Comparison of ENCODE assay signal across 9 cellular contexts in genomic region chr1:225318706-225319575, GRCh38.
DNase-seq lines count a peak whose midpoint lies in the region; ATAC-seq and TF ChIP-seq lines count a peak whose summit lies in the region.
"Had no signal": no experiment of that assay in that cellular context is flagged by ENCODE, and none has a peak within 500 bp of the region (broad histone marks: within the 10 kb centered on the region; RNA-seq: fewer than 3 reads in every experiment).

No MANE protein-coding gene starts in this region.

- WGBS in transverse colon (ENCODE audit: low coverage in 1 of 2), 2 donors, result 24 to 45% methylated on average over 3 to 4 of the region's 4 CpGs

- POLR2A ChIA-PET in MCF 10A (lab: Yijun Ruan, JAX), result interaction anchor here (0.5 to 3.0 kb wide), 20 partner anchors 10 to 783 kb away, joined by 3 to 16 read pairs (median 4); partner anchors contain the start of genes LBR and SRP9

- H3K4me1 ChIP-seq in transverse colon, result peaks cover 0 to 6% (median 0%) of the 10 kb centered on the region in 4 donors

- H3K36me3 ChIP-seq in kidney epithelial cell (ENCODE audit: control insufficient read depth, insufficient read depth, low read length), result no peaks in the 10 kb centered on the region
- no peaks in the 10 kb centered on the region for H3K36me3 ChIP-seq in transverse colon

- no peak for TF ChIP-seq EP300 in transverse colon (IDR thresholded peaks at IDR 0.05; ENCODE audit: low read depth)

- no peaks in the 10 kb centered on the region for H3K27me3 Mint-ChIP-seq in MCF 10A (ENCODE audit: insufficient read depth, unreplicated experiment)

- ATAC-seq in GM19467 (IDR thresholded peaks at IDR 0.05; ENCODE audit: unreplicated experiment) (peak; percentile 96), HG03442 (IDR thresholded peaks at IDR 0.05; ENCODE audit: unreplicated experiment) (peak; percentile 90)

- TF ChIP-seq POLR2A in transverse colon (IDR thresholded peaks at IDR 0.05), result no peak

- DNase-seq in activated CD4-positive, alpha-beta T cell treated with anti-CD3 and anti-CD28 coated beads for 48 hours, result peak; percentile 17
- DNase-seq in activated CD4-positive, alpha-beta T cell treated with anti-CD3 and anti-CD28 coated beads, Interleukin-2, amount 50 U/mL, for 4 hours, result no peak
- DNase-seq in NCI-H774 (lab: John Stamatoyannopoulos, UW) (peak; percentile 44), MCF 10A (ENCODE audit: unreplicated experiment) (peak; percentile 85), kidney epithelial cell (ENCODE audit: low read depth) (peak; percentile 25), transverse colon (peak; percentile 13)

- TF ChIP-seq CTCF in MCF 10A (IDR thresholded peaks at IDR 0.05; ENCODE audit: unreplicated experiment) (peak; percentile 97), kidney epithelial cell (IDR thresholded peaks at IDR 0.05; ENCODE audit: insufficient read depth, low read length, poor library complexity, severe bottlenecking) (peak; percentile 83), transverse colon (IDR thresholded peaks at IDR 0.05) (peak; percentile 56 to 65 (median 61))

- H3K9me3 Mint-ChIP-seq in MCF 10A (ENCODE audit: unreplicated experiment), result peaks cover 2% of the 10 kb centered on the region

- no peaks in the 10 kb centered on the region for H3K4me1 Mint-ChIP-seq in MCF 10A (ENCODE audit: insufficient read depth, unreplicated experiment)

- BruUV-seq in MCF 10A (replicated peaks; lab: Mats Ljungman, UMichigan), result no TSS peak

- H3K27ac Mint-ChIP-seq in MCF 10A (ENCODE audit: low read depth, unreplicated experiment), result no peak overlapping the region

- peaks cover under 1% of the 10 kb centered on the region for H3K36me3 Mint-ChIP-seq in MCF 10A (ENCODE audit: insufficient read depth, unreplicated experiment)

- no peak overlapping the region for H3K27ac ChIP-seq in transverse colon
- H3K27ac ChIP-seq: epithelial cell of prostate had no signal

- H3K4me3 ChIP-seq in kidney epithelial cell (ENCODE audit: low read depth, low read length) (no peak overlapping the region), transverse colon (no peak overlapping the region)

- intact Hi-C loops in MCF 10A (cut with micrococcal nuclease), result loop anchor here (1.0 to 5.0 kb wide), 5 partner anchors 24 to 657 kb away; no protein-coding TSS in a partner anchor
- intact Hi-C loops in transverse colon (cut with DNase I; ENCODE audit: low total_unique reads), result no loop called here

- CTCF ChIA-PET in MCF 10A (lab: Yijun Ruan, JAX), result interaction anchor here (0.6 to 4.4 kb wide), 59 partner anchors 8 to 785 kb away, joined by 3 to 108 read pairs (median 6); partner anchors contain the start of gene LBR

- no peaks in the 10 kb centered on the region for H3K9me3 ChIP-seq in transverse colon

- in situ Hi-C loops in transverse colon (cut with MboI; ENCODE audit: low pct_ligation_motif_present in 1 of 4, low pct_unique_long_range_greater_than_20kb in 1 of 4, low sequenced_read_pairs in 3 of 4), result loop anchor here in 1 of 4 donors (25.0 kb wide), 1 partner anchor 643 kb away; no protein-coding TSS in a partner anchor

- H3K27me3 ChIP-seq in kidney epithelial cell (ENCODE audit: control insufficient read depth, insufficient read depth, low read length), result no peaks in the 10 kb centered on the region
- no peaks in the 10 kb centered on the region for H3K27me3 ChIP-seq in transverse colon

- H3K4me3 Mint-ChIP-seq in MCF 10A (ENCODE audit: unreplicated experiment), result no peak overlapping the region

Comparison
In these comparisons a context has a peak if more than half of its experiments do, and no peak if none do; other contexts are left out.
1. DNase-seq: peak in activated CD4-positive, alpha-beta T cell treated with anti-CD3 and anti-CD28 coated beads for 48 hours (single experiment), NCI-H774 (single experiment), MCF 10A (single experiment), kidney epithelial cell (single experiment) and transverse colon (single experiment); none in activated CD4-positive, alpha-beta T cell treated with anti-CD3 and anti-CD28 coated beads, Interleukin-2, amount 50 U/mL, for 4 hours (0 of 2).
2. Peak in every context shown above with its lines, with median percentiles within 50 percentile points of each other: CTCF ChIP-seq.